In the genomic region with DNA sequence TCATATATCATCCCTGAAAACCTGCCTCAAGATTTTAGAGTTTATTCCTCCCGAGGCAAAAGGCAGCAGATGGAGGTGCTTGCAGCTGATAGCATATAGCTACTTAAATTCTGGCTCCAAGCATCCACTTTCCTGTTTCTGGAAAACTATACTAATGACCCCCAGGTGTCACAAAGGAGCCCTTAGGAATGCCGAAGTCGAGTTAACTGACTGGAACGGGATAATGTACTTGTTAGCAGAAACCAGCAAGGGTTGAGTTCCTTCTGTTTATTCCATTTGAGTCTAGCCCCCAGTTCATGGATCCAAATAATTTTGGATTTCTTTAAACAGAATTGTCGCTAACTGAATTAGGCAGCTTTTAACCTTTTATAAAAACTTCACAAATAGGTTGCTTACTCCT, we compare ENCODE assay signal across 28 cellular contexts. TPM values are rescaled to one million over a fixed set of nuclear protein-coding genes. Genes with fewer than 3 reads are reported as not detected.
DNase-seq lines count a peak whose midpoint lies in the region; ATAC-seq and TF ChIP-seq lines count a peak whose summit lies in the region.
"Had no signal": no experiment of that assay in that cellular context is flagged by ENCODE, and none has a peak within 500 bp of the region (broad histone marks: within the 10 kb centered on the region; RNA-seq: fewer than 3 reads in every experiment).

No MANE protein-coding gene starts in this region.

- ATAC-seq in stimulated activated naive CD8-positive, alpha-beta T cell treated with anti-CD3 and anti-CD28 coated beads, Interleukin-15, Interleukin-2, amounts not matched to agents 100 U/mL and 50 U/mL, for 24 hours: no peak
- ATAC-seq in GM21360 (IDR thresholded peaks at IDR 0.05; ENCODE audit: unreplicated experiment) (no peak), GM18867 (IDR thresholded peaks at IDR 0.05; ENCODE audit: unreplicated experiment) (no peak)
- ATAC-seq: PC-3, sciatic nerve had no signal

- TF ChIP-seq CTCF in SU-DHL-6 (IDR thresholded peaks at IDR 0.05; ENCODE audit: insufficient read depth, low read length, poor library complexity, severe bottlenecking) (no peak), hepatocyte (IDR thresholded peaks at IDR 0.05; ENCODE audit: poor library complexity) (no peak)

- H3K9ac ChIP-seq in SU-DHL-6 (ENCODE audit: low read length): no peak overlapping the region

- peak overlapping the region; percentile 92 for H3K27ac ChIP-seq in SU-DHL-6 (ENCODE audit: low read depth, low read length)
- peak overlapping the region; percentile 68 for H3K27ac ChIP-seq in hepatocyte
- H3K27ac ChIP-seq: C4-2B, SJCRH30, WERI-Rb-1 had no signal

- peak overlapping the region; percentile 99 for H3K27ac Mint-ChIP-seq in stimulated activated naive CD8-positive, alpha-beta T cell treated with anti-CD3 and anti-CD28 coated beads, Interleukin-15, Interleukin-2, amounts not matched to agents 100 ng/mL and 50 ng/mL, for 24 hours
- H3K27ac Mint-ChIP-seq: H9, nephron progenitor cell had no signal

- intact Hi-C loops in posterior cingulate gyrus (cut with DNase I): no loop called here

- whole genome bisulfite sequencing in hepatocyte (ENCODE audit: low lambda C conversion rate, missing lambda C conversion rate): 51% methylated on average over 5 of the region's 5 CpGs

- H3K27me3 ChIP-seq in SU-DHL-6 (ENCODE audit: low read length) (no peaks in the 10 kb centered on the region), hepatocyte (no peaks in the 10 kb centered on the region)
- H3K27me3 ChIP-seq: pancreas had no signal

- H3K4me3 ChIP-seq in SU-DHL-6 (ENCODE audit: insufficient read depth, low read length, poor library complexity, severe bottlenecking) (no peak overlapping the region), hepatocyte (no peak overlapping the region)
- H3K4me3 ChIP-seq: SJCRH30 had no signal

- peaks cover 26% of the 10 kb centered on the region for H3F3A ChIP-seq in SU-DHL-6 (ENCODE audit: insufficient read depth)

- H3K4me1 Mint-ChIP-seq in stimulated activated naive CD8-positive, alpha-beta T cell treated with anti-CD3 and anti-CD28 coated beads, Interleukin-15, Interleukin-2, amounts not matched to agents 100 ng/mL and 50 ng/mL, for 24 hours (ENCODE audit: low read depth): peaks cover 79% of the 10 kb centered on the region

- H3K9me3 ChIP-seq in SU-DHL-6 (ENCODE audit: insufficient read depth, low read length) (no peaks in the 10 kb centered on the region), hepatocyte (ENCODE audit: low read depth) (no peaks in the 10 kb centered on the region)
- H3K9me3 ChIP-seq: pancreas, SJCRH30 had no signal

- DNase-seq in stimulated activated naive CD8-positive, alpha-beta T cell treated with anti-CD3 and anti-CD28 coated beads, Interleukin-15, Interleukin-2, amounts not matched to agents 100 U/mL and 50 U/mL, for 24 hours: no peak
- DNase-seq in hepatocyte (ENCODE audit: low spot score) (no peak), T1000 (lab: John Stamatoyannopoulos, UW) (no peak), posterior cingulate gyrus (no peak)
- DNase-seq: activated naive CD4-positive, alpha-beta T cell; activated T-cell treated with anti-CD3 and anti-CD28 coated beads for 4 hours; amygdala; erythroblast; foreskin fibroblast; H9; immature natural killer cell; KBM-7; NCI-H226; NCI-H82; nephron progenitor cell; pancreas; PC-3; SJCRH30; stimulated activated CD4-positive, alpha-beta T cell treated with anti-CD3 and anti-CD28 coated beads, Interleukin-15, amount 100 ng/mL, for 24 hours; stimulated activated CD8-positive, alpha-beta memory T cell treated with anti-CD3 and anti-CD28 coated beads, Interleukin-4, amount 100 ng/mL, for 48 hours; WERI-Rb-1 had no signal

- H3K9me3 Mint-ChIP-seq in stimulated activated naive CD8-positive, alpha-beta T cell treated with anti-CD3 and anti-CD28 coated beads, Interleukin-15, Interleukin-2, amounts not matched to agents 100 ng/mL and 50 ng/mL, for 24 hours: no peaks in the 10 kb centered on the region
- H3K9me3 Mint-ChIP-seq: immature natural killer cell; T-helper 1 cell treated with Interleukin-12 subunit alpha and Interleukin-12 subunit beta and Interleukin-4 antibody, amounts not matched to agents 30 μg/mL and 1 μg/mL, for 36 hours had no signal

- peaks cover 43% of the 10 kb centered on the region for H3K4me1 ChIP-seq in hepatocyte (ENCODE audit: insufficient read depth)

- H3K4me2 ChIP-seq in SU-DHL-6 (ENCODE audit: low read depth, low read length, poor library complexity, severe bottlenecking): peak overlapping the region; percentile 98
- H3K4me2 ChIP-seq in hepatocyte: no peak overlapping the region

- H3K27me3 Mint-ChIP-seq in stimulated activated naive CD8-positive, alpha-beta T cell treated with anti-CD3 and anti-CD28 coated beads, Interleukin-15, Interleukin-2, amounts not matched to agents 100 ng/mL and 50 ng/mL, for 24 hours: no peaks in the 10 kb centered on the region

- H3K9me2 ChIP-seq in SU-DHL-6 (replicated peaks; ENCODE audit: insufficient read depth, low read length): no peaks in the 10 kb centered on the region
- no peaks in the 10 kb centered on the region for H3K9me2 ChIP-seq in hepatocyte (replicated peaks; ENCODE audit: insufficient read depth)

- H4K20me1 ChIP-seq in SU-DHL-6 (ENCODE audit: low read depth, low read length): peaks cover 8% of the 10 kb centered on the region; the same call in 1 of the 2 replicates
- no peaks in the 10 kb centered on the region for H4K20me1 ChIP-seq in hepatocyte (ENCODE audit: insufficient read depth, poor library complexity, severe bottlenecking)

- H3K79me2 ChIP-seq in SU-DHL-6 (ENCODE audit: insufficient read depth, low read length): peaks cover 32% of the 10 kb centered on the region
- H3K79me2 ChIP-seq in hepatocyte: no peaks in the 10 kb centered on the region

- peaks cover 16% of the 10 kb centered on the region for H3K36me3 ChIP-seq in SU-DHL-6 (ENCODE audit: low read length)
- H3K36me3 ChIP-seq in hepatocyte (replicated peaks; ENCODE audit: insufficient read depth, low read depth): no peaks in the 10 kb centered on the region
- H3K36me3 ChIP-seq: pancreas, SJCRH30, WERI-Rb-1 had no signal

- H2AFZ ChIP-seq in SU-DHL-6 (ENCODE audit: low read depth, low read length, severe bottlenecking) (no peak overlapping the region), hepatocyte (no peak overlapping the region)

- peaks cover 26% of the 10 kb centered on the region for H3K36me3 Mint-ChIP-seq in stimulated activated naive CD8-positive, alpha-beta T cell treated with anti-CD3 and anti-CD28 coated beads, Interleukin-15, Interleukin-2, amounts not matched to agents 100 ng/mL and 50 ng/mL, for 24 hours (ENCODE audit: low read depth)
- H3K36me3 Mint-ChIP-seq: immature natural killer cell had no signal

- no peak overlapping the region for H3K4me3 Mint-ChIP-seq in stimulated activated naive CD8-positive, alpha-beta T cell treated with anti-CD3 and anti-CD28 coated beads, Interleukin-15, Interleukin-2, amounts not matched to agents 100 ng/mL and 50 ng/mL, for 24 hours
- H3K4me3 Mint-ChIP-seq: H9, nephron progenitor cell had no signal

RNA-seq across cellular contexts. Expression of a gene that starts 44.5 kb away (rescaled TPM):
- total RNA-seq in hepatocyte: 18.8 and 24.9 TPM in 2 replicates
- polyA plus RNA-seq in hepatocyte: 37.0 and 49.2 TPM in 2 replicates

RNA-seq across cellular contexts. Expression of a gene that starts 47.2 kb away (rescaled TPM):
- 39.9 and 62.5 TPM in 2 replicates for total RNA-seq in hepatocyte
- 41.5 and 45.0 TPM in 2 replicates for polyA plus RNA-seq in hepatocyte
